ENCODE assay signal across 21 cellular contexts in the genomic region with DNA sequence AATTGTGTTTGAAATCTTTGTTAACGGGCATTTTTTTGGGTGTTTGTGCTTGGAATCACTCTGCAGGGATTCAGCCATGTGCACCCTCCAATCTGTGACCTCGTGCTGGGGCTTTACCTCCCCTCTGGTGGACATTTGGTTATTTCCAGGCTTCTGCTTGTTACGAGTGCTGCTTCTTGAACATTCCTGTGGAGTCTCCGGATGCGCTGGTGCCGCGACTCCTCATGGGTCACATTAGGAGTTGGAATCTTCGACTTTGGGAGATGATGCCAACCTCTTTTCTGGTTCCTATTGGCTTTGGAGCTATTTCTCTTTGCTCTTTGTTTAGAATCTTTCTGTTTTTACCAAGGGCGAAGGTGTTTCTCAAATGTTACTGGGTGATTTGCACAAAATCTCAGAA.
"Had no signal": no experiment of that assay in that cellular context is flagged by ENCODE, and none has a peak within 500 bp of the region (broad histone marks: within the 10 kb centered on the region; RNA-seq: fewer than 3 reads in every experiment).

No MANE protein-coding gene starts in this region.

- ATAC-seq: activated CD8-positive, alpha-beta memory T cell treated with anti-CD3 and anti-CD28 coated beads, Interleukin-2, amount 10 ng/mL, durations not matched to agents 7 days and 5 days; esophagus mucosa; gastroesophageal sphincter; stimulated activated memory B cell treated with anti-CD40 and anti-IgM and Interleukin-4, amounts not matched to agents 10 μg/mL and 1 μg/mL and 100 μg/mL, for 72 hours; T-cell had no signal

- H3K36me3 Mint-ChIP-seq: activated CD8-positive, alpha-beta memory T cell treated with anti-CD3 and anti-CD28 coated beads, Interleukin-2, amount 10 ng/mL, durations not matched to agents 7 days and 5 days; activated naive CD8-positive, alpha-beta T cell treated with anti-CD3 and anti-CD28 coated beads for 36 hours; mesothelial cell of epicardium; stimulated activated memory B cell treated with anti-CD40 and anti-IgM and Interleukin-4, amounts not matched to agents 10 μg/mL and 1 μg/mL and 100 μg/mL, for 72 hours; T-cell had no signal

- H3K36me3 ChIP-seq: gastroesophageal sphincter, heart right ventricle, neutrophil, pancreas, sigmoid colon, thyroid gland had no signal

- H3K9me3 ChIP-seq: gastroesophageal sphincter, heart right ventricle, neutrophil, pancreas, sigmoid colon, thyroid gland had no signal

- H3K4me3 ChIP-seq: coronary artery, gastroesophageal sphincter, heart right ventricle, pancreas, sigmoid colon, thyroid gland had no signal

- H3K27ac ChIP-seq: coronary artery, gastroesophageal sphincter, heart right ventricle, neutrophil, pancreas, sigmoid colon, thyroid gland had no signal

- H3K27ac Mint-ChIP-seq: activated B cell treated with CpG ODN at 0.5 μM for 24 hours; activated CD4-positive, alpha-beta memory T cell treated with anti-CD3 and anti-CD28 coated beads, Interleukin-2, amount 10 ng/mL, durations not matched to agents 7 days and 5 days; activated CD8-positive, alpha-beta memory T cell treated with anti-CD3 and anti-CD28 coated beads, Interleukin-2, amount 10 ng/mL, durations not matched to agents 7 days and 5 days; activated naive CD8-positive, alpha-beta T cell treated with anti-CD3 and anti-CD28 coated beads for 36 hours; mesothelial cell of epicardium; stimulated activated memory B cell treated with anti-CD40 and anti-IgM and Interleukin-4, amounts not matched to agents 10 μg/mL and 1 μg/mL and 100 μg/mL, for 72 hours; T-cell had no signal

- H3K4me1 Mint-ChIP-seq: activated CD4-positive, alpha-beta memory T cell treated with anti-CD3 and anti-CD28 coated beads, Interleukin-2, amount 10 ng/mL, durations not matched to agents 7 days and 5 days; activated CD8-positive, alpha-beta memory T cell treated with anti-CD3 and anti-CD28 coated beads, Interleukin-2, amount 10 ng/mL, durations not matched to agents 7 days and 5 days; mesothelial cell of epicardium had no signal

- H3K9me3 Mint-ChIP-seq: activated B cell treated with CpG ODN at 0.5 μM for 24 hours, T-cell had no signal

- H3K4me1 ChIP-seq: pancreas had no signal

- DNase-seq: activated B cell treated with CpG ODN at 0.5 μM for 24 hours; activated CD4-positive, alpha-beta memory T cell treated with anti-CD3 and anti-CD28 coated beads, Interleukin-2, amount 10 ng/mL, durations not matched to agents 7 days and 5 days; activated CD4-positive, alpha-beta T cell treated with anti-CD3 and anti-CD28 coated beads for 48 hours; activated CD8-positive, alpha-beta memory T cell treated with anti-CD3 and anti-CD28 coated beads, Interleukin-2, amount 10 ng/mL, durations not matched to agents 7 days and 5 days; activated naive CD8-positive, alpha-beta T cell treated with anti-CD3 and anti-CD28 coated beads for 36 hours; amniotic stem cell; central memory CD4-positive, alpha-beta T cell; effector CD4-positive, alpha-beta T cell; left cardiac atrium; sigmoid colon; stimulated activated CD4-positive, alpha-beta T cell treated with anti-CD3 and anti-CD28 coated beads, Interleukin-4, amount 100 ng/mL, for 4 hours; T-cell; thyroid gland had no signal

- H3K4me3 Mint-ChIP-seq: activated B cell treated with CpG ODN at 0.5 μM for 24 hours; activated CD4-positive, alpha-beta memory T cell treated with anti-CD3 and anti-CD28 coated beads, Interleukin-2, amount 10 ng/mL, durations not matched to agents 7 days and 5 days; activated CD8-positive, alpha-beta memory T cell treated with anti-CD3 and anti-CD28 coated beads, Interleukin-2, amount 10 ng/mL, durations not matched to agents 7 days and 5 days; activated naive CD8-positive, alpha-beta T cell treated with anti-CD3 and anti-CD28 coated beads for 36 hours; mesothelial cell of epicardium; stimulated activated memory B cell treated with anti-CD40 and anti-IgM and Interleukin-4, amounts not matched to agents 10 μg/mL and 1 μg/mL and 100 μg/mL, for 72 hours; T-cell had no signal

- H3K27me3 ChIP-seq: pancreas, thyroid gland had no signal
